ENCODE assay signal across 1 cellular context in the genomic region with DNA sequence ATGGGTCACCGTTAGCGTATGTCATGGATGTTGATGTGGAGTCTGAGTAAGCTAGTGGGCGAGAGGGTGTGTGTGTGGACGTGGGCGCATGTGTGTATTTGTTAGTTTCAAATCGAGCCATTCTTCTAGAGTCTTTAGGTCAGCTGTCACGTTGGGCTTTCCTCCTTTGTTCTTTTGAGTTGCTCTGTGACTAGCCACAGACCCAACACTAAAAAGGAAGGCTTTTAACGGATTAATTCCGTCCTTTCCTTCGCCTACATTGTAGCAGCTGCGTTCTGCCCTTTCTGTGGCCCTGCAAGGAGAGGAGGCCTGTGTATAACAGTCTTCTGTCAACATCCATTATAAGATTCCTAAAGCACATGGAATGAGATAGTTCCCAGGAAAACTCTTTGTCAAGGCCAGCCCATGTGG.
TF ChIP-seq lines count a peak whose summit lies in the region.

No MANE protein-coding gene starts in this region.

TF ChIP-seq in liver, 16 proteins besides CTCF, POLR2A, EP300 and RAD21 (continued from another document):
- TF ChIP-seq, protein P1, sequence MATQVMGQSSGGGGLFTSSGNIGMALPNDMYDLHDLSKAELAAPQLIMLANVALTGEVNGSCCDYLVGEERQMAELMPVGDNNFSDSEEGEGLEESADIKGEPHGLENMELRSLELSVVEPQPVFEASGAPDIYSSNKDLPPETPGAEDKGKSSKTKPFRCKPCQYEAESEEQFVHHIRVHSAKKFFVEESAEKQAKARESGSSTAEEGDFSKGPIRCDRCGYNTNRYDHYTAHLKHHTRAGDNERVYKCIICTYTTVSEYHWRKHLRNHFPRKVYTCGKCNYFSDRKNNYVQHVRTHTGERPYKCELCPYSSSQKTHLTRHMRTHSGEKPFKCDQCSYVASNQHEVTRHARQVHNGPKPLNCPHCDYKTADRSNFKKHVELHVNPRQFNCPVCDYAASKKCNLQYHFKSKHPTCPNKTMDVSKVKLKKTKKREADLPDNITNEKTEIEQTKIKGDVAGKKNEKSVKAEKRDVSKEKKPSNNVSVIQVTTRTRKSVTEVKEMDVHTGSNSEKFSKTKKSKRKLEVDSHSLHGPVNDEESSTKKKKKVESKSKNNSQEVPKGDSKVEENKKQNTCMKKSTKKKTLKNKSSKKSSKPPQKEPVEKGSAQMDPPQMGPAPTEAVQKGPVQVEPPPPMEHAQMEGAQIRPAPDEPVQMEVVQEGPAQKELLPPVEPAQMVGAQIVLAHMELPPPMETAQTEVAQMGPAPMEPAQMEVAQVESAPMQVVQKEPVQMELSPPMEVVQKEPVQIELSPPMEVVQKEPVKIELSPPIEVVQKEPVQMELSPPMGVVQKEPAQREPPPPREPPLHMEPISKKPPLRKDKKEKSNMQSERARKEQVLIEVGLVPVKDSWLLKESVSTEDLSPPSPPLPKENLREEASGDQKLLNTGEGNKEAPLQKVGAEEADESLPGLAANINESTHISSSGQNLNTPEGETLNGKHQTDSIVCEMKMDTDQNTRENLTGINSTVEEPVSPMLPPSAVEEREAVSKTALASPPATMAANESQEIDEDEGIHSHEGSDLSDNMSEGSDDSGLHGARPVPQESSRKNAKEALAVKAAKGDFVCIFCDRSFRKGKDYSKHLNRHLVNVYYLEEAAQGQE (IDR thresholded peaks at IDR 0.05) = peak; percentile 39
